Comparison of ENCODE assay signal across 8 cellular contexts in the genomic region with DNA sequence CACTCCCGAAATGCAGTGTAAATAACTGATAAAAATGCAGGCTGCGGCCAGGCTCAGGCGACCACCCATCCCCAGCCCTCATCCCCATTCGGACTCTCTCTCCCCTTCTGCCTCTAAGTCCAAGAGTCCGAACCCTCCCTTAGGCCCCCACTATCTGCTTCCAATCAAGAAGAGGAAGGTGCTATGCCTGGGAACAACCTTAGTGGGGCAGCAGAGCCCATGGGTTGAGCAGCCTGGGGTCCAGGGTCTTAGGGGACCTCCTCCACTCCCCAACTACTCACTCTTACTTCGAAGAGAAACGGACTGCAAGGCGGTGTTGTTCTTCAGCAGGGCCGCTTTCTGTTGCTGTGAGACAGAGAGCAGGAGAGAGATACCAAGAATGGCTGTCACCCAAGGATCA. TPM values are rescaled to one million over a fixed set of nuclear protein-coding genes. Genes with fewer than 3 reads are reported as not detected.
DNase-seq lines count a peak whose midpoint lies in the region; ATAC-seq and TF ChIP-seq lines count a peak whose summit lies in the region.
"Had no signal": no experiment of that assay in that cellular context is flagged by ENCODE, and none has a peak within 500 bp of the region (broad histone marks: within the 10 kb centered on the region; RNA-seq: fewer than 3 reads in every experiment).

No MANE protein-coding gene starts in this region.

- H3K9me3 Mint-ChIP-seq in stimulated activated naive CD8-positive, alpha-beta T cell treated with anti-CD3 and anti-CD28 coated beads, Interleukin-15, Interleukin-2, amounts not matched to agents 100 ng/mL and 50 ng/mL, for 24 hours, result no peaks in the 10 kb centered on the region

- H3K4me1 Mint-ChIP-seq in stimulated activated naive CD8-positive, alpha-beta T cell treated with anti-CD3 and anti-CD28 coated beads, Interleukin-15, Interleukin-2, amounts not matched to agents 100 ng/mL and 50 ng/mL, for 24 hours (ENCODE audit: low read depth), result peaks cover 62% of the 10 kb centered on the region

- peaks cover 51 to 97% (median 85%) of the 10 kb centered on the region in 9 donors for H3K4me1 ChIP-seq in heart right ventricle
- H3K4me1 ChIP-seq in prostate gland (replicated peaks), result no peaks in the 10 kb centered on the region

- WGBS in heart right ventricle, 2 donors, result 42 to 50% methylated on average over 9 of the region's 9 CpGs
- 76% methylated on average over 9 of the region's 9 CpGs for WGBS in prostate gland

- H3K9me3 ChIP-seq in heart right ventricle, result no peaks in the 10 kb centered on the region
- H3K9me3 ChIP-seq in prostate gland, result no peaks in the 10 kb centered on the region

- H3K27ac ChIP-seq in heart right ventricle, result peak overlapping the region; percentile 51 to 99 (median 92)
- H3K27ac ChIP-seq in prostate gland, result no peak overlapping the region

- H3K36me3 ChIP-seq in heart right ventricle (peaks cover 5 to 91% (median 50%) of the 10 kb centered on the region in 9 donors), prostate gland (peaks cover 0 to 15% of the 10 kb centered on the region in 2 donors)

- peaks cover 80% of the 10 kb centered on the region for H3K36me3 Mint-ChIP-seq in stimulated activated naive CD8-positive, alpha-beta T cell treated with anti-CD3 and anti-CD28 coated beads, Interleukin-15, Interleukin-2, amounts not matched to agents 100 ng/mL and 50 ng/mL, for 24 hours (ENCODE audit: low read depth)

- peak overlapping the region; percentile 87 for H3K27ac Mint-ChIP-seq in stimulated activated naive CD8-positive, alpha-beta T cell treated with anti-CD3 and anti-CD28 coated beads, Interleukin-15, Interleukin-2, amounts not matched to agents 100 ng/mL and 50 ng/mL, for 24 hours

- ATAC-seq in stimulated activated naive CD8-positive, alpha-beta T cell treated with anti-CD3 and anti-CD28 coated beads, Interleukin-15, Interleukin-2, amounts not matched to agents 100 U/mL and 50 U/mL, for 24 hours, result no peak
- peak in 3 of 8 donors; percentile 2 to 4 (median 2) for ATAC-seq in heart right ventricle
- ATAC-seq: HCT116 had no signal

- no peak for DNase-seq in stimulated activated naive CD8-positive, alpha-beta T cell treated with anti-CD3 and anti-CD28 coated beads, Interleukin-15, Interleukin-2, amounts not matched to agents 100 U/mL and 50 U/mL, for 24 hours
- DNase-seq in heart right ventricle, result no peak
- no peak for DNase-seq in SW 1271 (lab: John Stamatoyannopoulos, UW)
- no peak for DNase-seq in prostate gland (ENCODE audit: low spot score)
- no peak for DNase-seq in SKM-1 treated with dmso at 0.1 percent for 144 hours (lab: John Stamatoyannopoulos, UW; ENCODE audit: unreplicated experiment)
- DNase-seq: DMS53 had no signal

- TF ChIP-seq CTCF in heart right ventricle (IDR thresholded peaks at IDR 0.05) (peak in 5 of 9 donors; percentile 31 to 48 (median 46)), prostate gland (IDR thresholded peaks at IDR 0.05) (no peak)

- no peaks in the 10 kb centered on the region for H3K27me3 Mint-ChIP-seq in stimulated activated naive CD8-positive, alpha-beta T cell treated with anti-CD3 and anti-CD28 coated beads, Interleukin-15, Interleukin-2, amounts not matched to agents 100 ng/mL and 50 ng/mL, for 24 hours

- no peak for TF ChIP-seq POLR2A in prostate gland (IDR thresholded peaks at IDR 0.05)

- intact Hi-C loops in heart right ventricle (cut with DNase I) (no loop called here), prostate gland (cut with DNase I) (no loop called here)

- H3K27me3 ChIP-seq in heart right ventricle (no peaks in the 10 kb centered on the region), prostate gland (replicated peaks; ENCODE audit: insufficient read depth) (no peaks in the 10 kb centered on the region)

- H3K4me3 ChIP-seq in heart right ventricle (no peak overlapping the region), prostate gland (no peak overlapping the region)

- no peak overlapping the region for H3K4me3 Mint-ChIP-seq in stimulated activated naive CD8-positive, alpha-beta T cell treated with anti-CD3 and anti-CD28 coated beads, Interleukin-15, Interleukin-2, amounts not matched to agents 100 ng/mL and 50 ng/mL, for 24 hours

RNA-seq across cellular contexts. Expression of a gene that starts 12.2 kb away (rescaled TPM):
- total RNA-seq in heart right ventricle (10 to 100 TPM; 48.6 to 79.8 (median 58.2) TPM), prostate gland (10 to 100 TPM; 35.8 to 66.2 TPM)
- 10 to 100 TPM; 22.7 to 38.0 TPM for polyA plus RNA-seq in heart right ventricle

RNA-seq across cellular contexts. Expression of a gene that starts 24.7 kb away (rescaled TPM):
- not detected for total RNA-seq in heart right ventricle
- polyA plus RNA-seq in heart right ventricle, result under 1 TPM in 1 of 2 donors, not detected in 1; 0.04 TPM
- total RNA-seq in prostate gland, result not detected

RNA-seq across cellular contexts. Expression of a gene that starts 31.9 kb away (rescaled TPM):
- total RNA-seq in heart right ventricle (10 to 100 TPM; 17.6 to 30.3 (median 22.0) TPM), prostate gland (10 to 100 TPM; 49.8 to 66.1 TPM)
- polyA plus RNA-seq in heart right ventricle, result 10 to 100 TPM; 14.3 to 33.8 TPM

RNA-seq across cellular contexts. Expression of a gene that starts 54.6 kb away (rescaled TPM):
- total RNA-seq in heart right ventricle (100 to 1,000 TPM in 2 of 10 donors, 10 to 100 TPM in 8; 70.3 to 124 (median 73.7) TPM), prostate gland (100 to 1,000 TPM; 201 to 229 TPM)
- 100 to 1,000 TPM in 1 of 2 donors, 10 to 100 TPM in 1; 66.1 to 322 TPM for polyA plus RNA-seq in heart right ventricle

RNA-seq across cellular contexts. Expression of a gene that starts 55.0 kb away (rescaled TPM):
- 10 to 100 TPM; 12.8 to 32.3 (median 21.9) TPM for total RNA-seq in heart right ventricle
- 10 to 100 TPM; 11.5 to 17.0 TPM for polyA plus RNA-seq in heart right ventricle
- total RNA-seq in prostate gland, result 10 to 100 TPM; 20.8 to 21.8 TPM

Comparison
In these comparisons a context has a peak if more than half of its experiments do, and no peak if none do; other contexts are left out.
1. H3K27ac ChIP-seq: peak in heart right ventricle (10 of 10); none in prostate gland (0 of 2).
2. CTCF ChIP-seq: peak in heart right ventricle (5 of 9); none in prostate gland (0 of 4).